Comparison of ENCODE assay signal across 22 cellular contexts in the genomic region with DNA sequence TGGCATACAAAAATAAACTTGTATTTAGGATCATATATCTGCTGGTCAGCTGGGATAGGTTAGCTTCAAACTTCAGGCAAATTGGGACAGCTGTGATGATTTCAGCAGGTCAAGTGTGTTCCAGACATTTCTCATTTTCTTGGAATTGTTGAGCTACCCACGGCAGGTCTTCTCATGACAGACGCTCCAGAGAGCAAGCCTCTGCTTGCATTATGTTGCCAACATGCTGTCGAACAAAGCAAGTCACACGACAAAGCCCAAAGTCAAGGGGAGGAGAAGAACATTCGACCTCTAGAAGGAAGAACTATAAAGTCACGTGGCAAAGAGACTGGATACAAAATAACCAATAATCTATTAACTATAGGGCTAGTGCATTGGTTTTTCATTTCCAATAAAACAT.
"Had no signal": no experiment of that assay in that cellular context is flagged by ENCODE, and none has a peak within 500 bp of the region (broad histone marks: within the 10 kb centered on the region; RNA-seq: fewer than 3 reads in every experiment).

No MANE protein-coding gene starts in this region.

- H3K27me3 Mint-ChIP-seq: stimulated activated memory B cell treated with anti-CD40 and anti-IgM and Interleukin-4, amounts not matched to agents 10 μg/mL and 1 μg/mL and 100 μg/mL, for 72 hours had no signal

- H3K27me3 ChIP-seq: heart right ventricle, right lobe of liver, spleen had no signal

- H3K9ac ChIP-seq: parathyroid adenoma had no signal

- H3K27ac Mint-ChIP-seq: dendritic cell treated with granulocyte-macrophage colony-stimulating factor and Interleukin-4, amounts not matched to agents 40 ng/mL and 50 ng/mL, for 4 days; effector memory CD8-positive, alpha-beta T cell; mesothelial cell of epicardium; naive B cell; nephron progenitor cell; stimulated activated memory B cell treated with anti-CD40 and anti-IgM and Interleukin-4, amounts not matched to agents 10 μg/mL and 1 μg/mL and 100 μg/mL, for 72 hours; stimulated activated naive CD8-positive, alpha-beta T cell treated with anti-CD3 and anti-CD28 coated beads, Interleukin-15, Interleukin-2, amounts not matched to agents 100 ng/mL and 50 ng/mL, for 24 hours had no signal

- FAIRE-seq: frontal cortex, islet of Langerhans had no signal

- H3K36me3 ChIP-seq: heart right ventricle, right lobe of liver, spleen, thoracic aorta had no signal

- H3K4me1 ChIP-seq: parathyroid adenoma, psoas muscle, spleen had no signal

- DNase-seq: effector memory CD8-positive, alpha-beta T cell; heart right ventricle; hypothalamus; naive B cell; nephron progenitor cell; psoas muscle; retina; right lobe of liver; spleen; stimulated activated CD4-positive, alpha-beta T cell treated with anti-CD3 and anti-CD28 coated beads, Interleukin-15, amount 100 ng/mL, for 24 hours; stimulated activated CD4-positive, alpha-beta T cell treated with anti-CD3 and anti-CD28 coated beads, Interleukin-1b, Interleukin-23, amount 100 ng/mL, for 48 hours; stimulated activated CD4-positive, alpha-beta T cell treated with anti-CD3 and anti-CD28 coated beads, Interleukin-4, amount 100 ng/mL, for 24 hours; trophoblast cell had no signal

- H3K27ac ChIP-seq: heart right ventricle, parathyroid adenoma, psoas muscle, right lobe of liver, spleen, thoracic aorta had no signal

- H2AFZ ChIP-seq: parathyroid adenoma had no signal

- H3K9me3 ChIP-seq: right lobe of liver, spleen, thoracic aorta had no signal

- H3K4me3 ChIP-seq: heart right ventricle, psoas muscle, right lobe of liver, spleen, thoracic aorta had no signal

- H3K79me2 ChIP-seq: parathyroid adenoma had no signal

- ATAC-seq: effector memory CD8-positive, alpha-beta T cell; heart right ventricle; left lobe of liver; psoas muscle; right lobe of liver; stimulated activated memory B cell treated with anti-CD40 and anti-IgM and Interleukin-4, amounts not matched to agents 10 μg/mL and 1 μg/mL and 100 μg/mL, for 72 hours had no signal

- H3K4me1 Mint-ChIP-seq: naive B cell; stimulated activated memory B cell treated with anti-CD40 and anti-IgM and Interleukin-4, amounts not matched to agents 10 μg/mL and 1 μg/mL and 100 μg/mL, for 72 hours had no signal

- H3K36me3 Mint-ChIP-seq: mesothelial cell of epicardium; naive B cell; stimulated activated memory B cell treated with anti-CD40 and anti-IgM and Interleukin-4, amounts not matched to agents 10 μg/mL and 1 μg/mL and 100 μg/mL, for 72 hours had no signal

- H3K4me3 Mint-ChIP-seq: dendritic cell treated with granulocyte-macrophage colony-stimulating factor and Interleukin-4, amounts not matched to agents 40 ng/mL and 50 ng/mL, for 4 days; effector memory CD8-positive, alpha-beta T cell; mesothelial cell of epicardium; naive B cell; nephron progenitor cell; stimulated activated memory B cell treated with anti-CD40 and anti-IgM and Interleukin-4, amounts not matched to agents 10 μg/mL and 1 μg/mL and 100 μg/mL, for 72 hours; stimulated activated naive CD8-positive, alpha-beta T cell treated with anti-CD3 and anti-CD28 coated beads, Interleukin-15, Interleukin-2, amounts not matched to agents 100 ng/mL and 50 ng/mL, for 24 hours had no signal
